In the genomic region with DNA sequence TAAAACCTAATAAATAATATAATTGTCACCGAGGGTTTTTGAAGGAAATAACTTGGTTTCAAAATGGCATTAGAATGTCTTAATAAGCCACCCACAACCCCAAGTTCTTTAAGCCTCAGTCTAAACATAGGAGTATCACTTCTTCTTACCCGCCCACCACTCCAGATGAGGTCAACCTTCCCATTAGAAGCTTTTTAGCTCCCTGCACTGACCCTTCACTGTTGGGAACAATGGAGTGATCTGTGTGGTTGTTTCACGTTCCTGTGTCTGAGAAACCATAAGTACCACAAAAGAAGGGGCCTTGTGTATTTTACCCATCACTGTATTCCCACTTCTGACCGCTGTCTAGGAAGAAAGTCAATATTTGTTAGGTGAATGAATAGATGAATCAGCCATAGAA, we compare ENCODE assay signal across 13 cellular contexts.
"Had no signal": no experiment of that assay in that cellular context is flagged by ENCODE, and none has a peak within 500 bp of the region (broad histone marks: within the 10 kb centered on the region; RNA-seq: fewer than 3 reads in every experiment).

No MANE protein-coding gene starts in this region.

- H3K4me1 ChIP-seq: thyroid gland had no signal

- DNase-seq: activated naive CD4-positive, alpha-beta T cell treated with Interleukin-2 at 50 U/mL for 16 hours; anterior cingulate cortex; effector memory CD4-positive, alpha-beta T cell; foreskin fibroblast; head of caudate nucleus; kidney glomerular epithelial cell; mesendoderm; natural killer cell; stimulated activated CD4-positive, alpha-beta T cell treated with anti-CD3 and anti-CD28 coated beads, Interleukin-12 subunit alpha, Interleukin-12 subunit beta, amount 100 ng/mL, for 4 hours; stimulated activated CD4-positive, alpha-beta T cell treated with anti-CD3 and anti-CD28 coated beads, Interleukin-2, amount 100 ng/mL, for 48 hours; stimulated activated naive B cell treated with anti-CD40 and anti-IgM and Interleukin-4, amounts not matched to agents 10 μg/mL and 1 μg/mL and 100 μg/mL, for 72 hours; thyroid gland had no signal

- ATAC-seq: activated CD4-positive, CD25-positive, alpha-beta regulatory T cell treated with anti-CD3 and anti-CD28 coated beads, Interleukin-2, amount 50 U/mL, for 24 hours; natural killer cell; stimulated activated naive B cell treated with anti-CD40 and anti-IgM and Interleukin-4, amounts not matched to agents 10 μg/mL and 1 μg/mL and 100 μg/mL, for 72 hours had no signal

- H3K4me3 ChIP-seq: thyroid gland had no signal

- H3K36me3 ChIP-seq: thyroid gland had no signal

- H3K27me3 ChIP-seq: thyroid gland had no signal

- H3K27ac ChIP-seq: thyroid gland had no signal

- H3K9me3 ChIP-seq: thyroid gland had no signal
